9 cellular contexts compared by ENCODE assay signal in genomic region chr12:47704719-47705118, GRCh38. TPM values are rescaled to one million over a fixed set of nuclear protein-coding genes. Genes with fewer than 3 reads are reported as not detected.
DNase-seq lines count a peak whose midpoint lies in the region; ATAC-seq and TF ChIP-seq lines count a peak whose summit lies in the region.
"Had no signal": no experiment of that assay in that cellular context is flagged by ENCODE, and none has a peak within 500 bp of the region (broad histone marks: within the 10 kb centered on the region; RNA-seq: fewer than 3 reads in every experiment).

No MANE protein-coding gene starts in this region.

- H3K4me2 ChIP-seq in BLaER1 treated with 17β-estradiol and CSF1 and Interleukin-3, amounts not matched to agents 10 nM and 100 nM, result peak overlapping the region; percentile 71 to 99 (median 88)

- peak overlapping the region; percentile 92 for H3K4me3 Mint-ChIP-seq in chondrocyte (ENCODE audit: unreplicated experiment)
- H3K4me3 Mint-ChIP-seq in naive thymus-derived CD8-positive, alpha-beta T cell, result peak overlapping the region; percentile 84 to 99 (median 98)

- TF ChIP-seq CTCF in chondrocyte (IDR thresholded peaks at IDR 0.05) (no peak), GM13976 (IDR thresholded peaks at IDR 0.05; ENCODE audit: borderline replicate concordance, control extremely low read depth, extremely low read depth, insufficient read depth, missing control alignments) (no peak)

- peak overlapping the region; percentile 75 to 94 (median 88) for H3K4me3 ChIP-seq in BLaER1 treated with 17β-estradiol and CSF1 and Interleukin-3, amounts not matched to agents 10 nM and 100 nM
- H3K4me3 ChIP-seq in Jurkat, Clone E6-1 (ENCODE audit: low read length), result peak overlapping the region; percentile 63

- DNase-seq in Jurkat, Clone E6-1 (ENCODE audit: low read depth, low spot score), result no peak
- DNase-seq in chondrocyte (ENCODE audit: low spot score), result no peak
- DNase-seq in naive thymus-derived CD8-positive, alpha-beta T cell, result no peak
- DNase-seq in GM13976 (ENCODE audit: low spot score), result no peak
- DNase-seq in head of caudate nucleus, result no peak
- no peak for DNase-seq in UCSD-AML1 (lab: John Stamatoyannopoulos, UW; ENCODE audit: unreplicated experiment)

- H3K27me3 ChIP-seq in BLaER1 treated with 17β-estradiol and CSF1 and Interleukin-3, amounts not matched to agents 10 nM and 100 nM, result no peaks in the 10 kb centered on the region

- in situ Hi-C loops in GM13976 (cut with MboI; ENCODE audit: low sequenced_read_pairs, unreplicated experiment), result loop anchor here (25.0 kb wide), 1 partner anchor 458 kb away; the partner anchor contains the start of gene ASB8

- peaks cover 29% of the 10 kb centered on the region for H3K4me1 Mint-ChIP-seq in chondrocyte (ENCODE audit: low read depth)
- H3K4me1 Mint-ChIP-seq in naive thymus-derived CD8-positive, alpha-beta T cell, result peaks cover 35 to 72% (median 59%) of the 10 kb centered on the region in 4 donors

- no peak for ATAC-seq in naive thymus-derived CD8-positive, alpha-beta T cell
- ATAC-seq in GM18861 (IDR thresholded peaks at IDR 0.05; ENCODE audit: unreplicated experiment), result no peak

- POLR2A ChIA-PET in naive thymus-derived CD8-positive, alpha-beta T cell (lab: Charles Lee), result interaction anchor here (0.6 to 2.0 kb wide), 4 partner anchors 68 to 626 kb away, joined by 3 to 8 read pairs (median 4); partner anchors contain the start of genes PCED1B and SLC48A1

- peak overlapping the region; percentile 80 to 88 (median 85) for H3K9ac ChIP-seq in BLaER1 treated with 17β-estradiol and CSF1 and Interleukin-3, amounts not matched to agents 10 nM and 100 nM

- H3K36me3 ChIP-seq in BLaER1 treated with 17β-estradiol and CSF1 and Interleukin-3, amounts not matched to agents 10 nM and 100 nM, result peaks cover 13 to 43% (median 27%) of the 10 kb centered on the region in 11 experiments

- no peaks in the 10 kb centered on the region for H3K27me3 Mint-ChIP-seq in chondrocyte (ENCODE audit: low read depth)
- H3K27me3 Mint-ChIP-seq in naive thymus-derived CD8-positive, alpha-beta T cell, result no peaks in the 10 kb centered on the region

- peaks cover 0 to 53% (median 21%) of the 10 kb centered on the region in 11 experiments; a peak in 12 of 22 replicates for H4K20me1 ChIP-seq in BLaER1 treated with 17β-estradiol and CSF1 and Interleukin-3, amounts not matched to agents 10 nM and 100 nM

- intact Hi-C loops in head of caudate nucleus (cut with DNase I), result no loop called here

- H3K27ac Mint-ChIP-seq in chondrocyte (ENCODE audit: unreplicated experiment), result peak overlapping the region; percentile 85
- peak overlapping the region; percentile 21 to 96 (median 88) for H3K27ac Mint-ChIP-seq in naive thymus-derived CD8-positive, alpha-beta T cell

- H3K9me3 ChIP-seq in BLaER1 treated with 17β-estradiol and CSF1 and Interleukin-3, amounts not matched to agents 10 nM and 100 nM (replicated peaks in 1 of 11), result no peaks in the 10 kb centered on the region

- peaks cover 37 to 52% (median 50%) of the 10 kb centered on the region in 10 experiments for H3K4me1 ChIP-seq in BLaER1 treated with 17β-estradiol and CSF1 and Interleukin-3, amounts not matched to agents 10 nM and 100 nM

- H3K9me3 Mint-ChIP-seq in chondrocyte (ENCODE audit: low read depth), result no peaks in the 10 kb centered on the region
- H3K9me3 Mint-ChIP-seq in naive thymus-derived CD8-positive, alpha-beta T cell, result no peaks in the 10 kb centered on the region

- H3K36me3 Mint-ChIP-seq in chondrocyte (ENCODE audit: low read depth), result peaks cover 4% of the 10 kb centered on the region
- peaks cover 0 to 34% (median 6%) of the 10 kb centered on the region in 3 donors for H3K36me3 Mint-ChIP-seq in naive thymus-derived CD8-positive, alpha-beta T cell

- H3K27ac ChIP-seq in BLaER1 treated with 17β-estradiol and CSF1 and Interleukin-3, amounts not matched to agents 10 nM and 100 nM, result peak overlapping the region in 2 of 11 experiments; percentile 76 to 83; a peak in 2 of 22 replicates

RNA-seq across cellular contexts. Expression of gene RPAP3, which starts 1.1 kb away (rescaled TPM):
- polyA plus RNA-seq in Jurkat, Clone E6-1 (2012; ENCODE audit: insufficient read depth, insufficient read length), result 44.1 TPM
- total RNA-seq in chondrocyte, result 23.8 to 35.8 TPM (median 26.1 TPM) in 3 replicates
- 10 to 100 TPM; 41.5 to 41.8 TPM for total RNA-seq in naive thymus-derived CD8-positive, alpha-beta T cell
- 10 to 100 TPM; 34.6 to 38.7 (median 36.0) TPM for polyA plus RNA-seq in naive thymus-derived CD8-positive, alpha-beta T cell

RNA-seq across cellular contexts. Expression of gene ENDOU, which starts 20.6 kb away (rescaled TPM):
- not detected for polyA plus RNA-seq in Jurkat, Clone E6-1 (2012; ENCODE audit: insufficient read depth, insufficient read length)
- not detected in 3 replicates for total RNA-seq in chondrocyte
- not detected for total RNA-seq in naive thymus-derived CD8-positive, alpha-beta T cell
- polyA plus RNA-seq in naive thymus-derived CD8-positive, alpha-beta T cell, result not detected
- total RNA-seq: T-helper 2 cell treated with Interferon-gamma antibody and Interleukin-4, amounts not matched to agents 100 ng/mL and 5 ng/mL, for 36 hours had no signal

RNA-seq across cellular contexts. Expression of gene RAPGEF3, which starts 54.0 kb away (rescaled TPM):
- polyA plus RNA-seq in Jurkat, Clone E6-1 (2012; ENCODE audit: insufficient read depth, insufficient read length), result 1.3 TPM
- 1.3 to 1.8 TPM (median 1.3 TPM) in 3 replicates for total RNA-seq in chondrocyte
- total RNA-seq in naive thymus-derived CD8-positive, alpha-beta T cell, result under 1 TPM; 0.63 to 0.65 TPM
- under 1 TPM; 0.08 to 0.27 (median 0.12) TPM for polyA plus RNA-seq in naive thymus-derived CD8-positive, alpha-beta T cell
